ENCODE assay signal across 20 cellular contexts in genomic region chr2:39529836-39530235, GRCh38.
DNase-seq lines count a peak whose midpoint lies in the region; FAIRE-seq and TF ChIP-seq lines count a peak whose summit lies in the region.
"Had no signal": no experiment of that assay in that cellular context is flagged by ENCODE, and none has a peak within 500 bp of the region (broad histone marks: within the 10 kb centered on the region; RNA-seq: fewer than 3 reads in every experiment).

No MANE protein-coding gene starts in this region.

- H3K36me3 ChIP-seq in breast epithelium (no peaks in the 10 kb centered on the region), osteoblast (ENCODE audit: insufficient read depth, low read length) (no peaks in the 10 kb centered on the region), endodermal cell (ENCODE audit: control insufficient read depth, insufficient read depth, low read length) (no peaks in the 10 kb centered on the region)
- H3K36me3 ChIP-seq: MG63 had no signal

- H3K4me3 ChIP-seq in breast epithelium: no peak overlapping the region
- no peak overlapping the region for H3K4me3 ChIP-seq in osteoblast (ENCODE audit: insufficient read depth, low read length)
- no peak overlapping the region for H3K4me3 ChIP-seq in endodermal cell (ENCODE audit: low read length)
- H3K4me3 ChIP-seq: MG63 had no signal

- no peak overlapping the region for H3K4me2 ChIP-seq in osteoblast (ENCODE audit: insufficient read depth, low read length)
- H3K4me2 ChIP-seq: KMS-11 had no signal

- WGBS in endodermal cell (ENCODE audit: insufficient coverage in 1 of 2, insufficient read length in 1 of 2), 2 experiments: 97 to 100% methylated on average over 1 of the region's 1 CpG

- no TSS peak for BruUV-seq in MCF 10A (replicated peaks; lab: Mats Ljungman, UMichigan)

- no peaks in the 10 kb centered on the region for H3K9me3 ChIP-seq in breast epithelium
- no peaks in the 10 kb centered on the region for H3K9me3 ChIP-seq in osteoblast (ENCODE audit: low read depth, low read length)
- peaks cover 5% of the 10 kb centered on the region for H3K9me3 ChIP-seq in endodermal cell (ENCODE audit: control insufficient read depth, low read length)
- H3K9me3 ChIP-seq: MG63 had no signal

- no peaks in the 10 kb centered on the region for H3K79me2 ChIP-seq in osteoblast (ENCODE audit: insufficient read depth, low read length)

- H3K4me1 Mint-ChIP-seq in MCF 10A (ENCODE audit: insufficient read depth, unreplicated experiment) (peaks cover 40% of the 10 kb centered on the region), endodermal cell (peaks cover 9% of the 10 kb centered on the region)
- H3K4me1 Mint-ChIP-seq: CD8-positive, alpha-beta memory T cell had no signal

- no peak for TF ChIP-seq POLR2A in breast epithelium (IDR thresholded peaks at IDR 0.05)

- H3K27ac ChIP-seq in breast epithelium: no peak overlapping the region
- peak overlapping the region; percentile 48 for H3K27ac ChIP-seq in osteoblast (ENCODE audit: low read depth, low read length)
- no peak overlapping the region for H3K27ac ChIP-seq in endodermal cell (ENCODE audit: low read depth, low read length)
- H3K27ac ChIP-seq: 22Rv1, KMS-11 had no signal

- no peak overlapping the region for H3K9ac ChIP-seq in endodermal cell (ENCODE audit: extremely low read depth, low read length, poor library complexity, severe bottlenecking)
- H3K9ac ChIP-seq: KMS-11 had no signal

- CTCF ChIA-PET in MCF 10A (lab: Yijun Ruan, JAX): interaction anchor here (0.5 to 0.9 kb wide), 3 partner anchors 17 to 256 kb away, joined by 3 to 4 read pairs (median 3); no protein-coding TSS in a partner anchor

- H3K36me3 Mint-ChIP-seq in MCF 10A (ENCODE audit: insufficient read depth, unreplicated experiment): no peaks in the 10 kb centered on the region
- H3K36me3 Mint-ChIP-seq in endodermal cell (ENCODE audit: low read depth): no peaks in the 10 kb centered on the region
- H3K36me3 Mint-ChIP-seq: CD8-positive, alpha-beta memory T cell had no signal

- no peaks in the 10 kb centered on the region for H3K27me3 ChIP-seq in breast epithelium
- H3K27me3 ChIP-seq in osteoblast (ENCODE audit: insufficient read depth, low read length): no peaks in the 10 kb centered on the region
- H3K27me3 ChIP-seq in endodermal cell (ENCODE audit: control insufficient read depth, insufficient read depth, low read length, poor library complexity, severe bottlenecking): no peaks in the 10 kb centered on the region
- H3K27me3 ChIP-seq: MG63 had no signal

- H3K4me3 Mint-ChIP-seq in MCF 10A (ENCODE audit: unreplicated experiment) (no peak overlapping the region), endodermal cell (no peak overlapping the region)
- H3K4me3 Mint-ChIP-seq: CD8-positive, alpha-beta memory T cell had no signal

- TF ChIP-seq CTCF in MCF 10A (IDR thresholded peaks at IDR 0.05; ENCODE audit: unreplicated experiment) (no peak), breast epithelium (IDR thresholded peaks at IDR 0.05) (no peak), osteoblast (IDR thresholded peaks at IDR 0.05; ENCODE audit: extremely low read depth, low read depth, low read length) (no peak), endodermal cell (conservative IDR thresholded peaks at IDR 0.05) (no peak)

- no peaks in the 10 kb centered on the region for H4K20me1 ChIP-seq in osteoblast (ENCODE audit: insufficient read depth, low read length)

- H3K27me3 Mint-ChIP-seq in MCF 10A (ENCODE audit: insufficient read depth, unreplicated experiment) (no peaks in the 10 kb centered on the region), endodermal cell (ENCODE audit: insufficient read depth) (no peaks in the 10 kb centered on the region)

- H3K27ac Mint-ChIP-seq in MCF 10A (ENCODE audit: low read depth, unreplicated experiment): peak overlapping the region; percentile 54
- no peak overlapping the region for H3K27ac Mint-ChIP-seq in endodermal cell
- H3K27ac Mint-ChIP-seq: CD8-positive, alpha-beta memory T cell had no signal

- no peak for DNase-seq in MCF 10A (ENCODE audit: unreplicated experiment)
- no peak for DNase-seq in breast epithelium (ENCODE audit: low spot score in 2 of 2)
- DNase-seq in amniotic epithelial cell (ENCODE audit: low read depth): peak; percentile 66
- DNase-seq in osteoblast (ENCODE audit: insufficient read length, low spot score, missing footprints): no peak
- DNase-seq in RCC 7860 (ENCODE audit: low spot score): no peak
- no peak for DNase-seq in endodermal cell
- DNase-seq in NCI-H748 treated with DMSO at 0.1 percent for 48 hours (lab: John Stamatoyannopoulos, UW): no peak
- no peak for DNase-seq in NCI-H1105 treated with DMSO at 0.1 percent for 48 hours (lab: John Stamatoyannopoulos, UW)
- DNase-seq: CD8-positive, alpha-beta memory T cell; DMS79 treated with DMSO at 0.1 percent for 48 hours; NCI-H1092; NCI-H2081 treated with DMSO at 0.1 percent for 48 hours; NCI-H524; SHP77 treated with DMSO at 0.1 percent for 48 hours had no signal

- H3K4me1 ChIP-seq in breast epithelium (no peaks in the 10 kb centered on the region), osteoblast (ENCODE audit: insufficient read depth, low read length) (peaks cover 25% of the 10 kb centered on the region), endodermal cell (ENCODE audit: control insufficient read depth, insufficient read depth, low read length) (no peaks in the 10 kb centered on the region)

- peaks cover 16% of the 10 kb centered on the region for H3K9me3 Mint-ChIP-seq in MCF 10A (ENCODE audit: unreplicated experiment)
- H3K9me3 Mint-ChIP-seq in endodermal cell: peaks cover 3% of the 10 kb centered on the region

- intact Hi-C loops in MCF 10A (cut with micrococcal nuclease) (no loop called here), breast epithelium (cut with DNase I; ENCODE audit: low total_unique reads) (loop anchor here (10.0 kb wide), 1 partner anchor 205 kb away; no protein-coding TSS in a partner anchor)

- no peak overlapping the region for H2AFZ ChIP-seq in osteoblast (ENCODE audit: low read length)

- POLR2A ChIA-PET in MCF 10A (lab: Yijun Ruan, JAX): interaction anchor here (1.2 kb wide), 1 partner anchor 16 kb away, joined by 3 read pairs; no protein-coding TSS in a partner anchor

- FAIRE-seq in RCC 7860 (lab: Jason Lieb, UNC): no peak
- FAIRE-seq: D721Med, H1, HepG2 had no signal
